1 cellular context compared by ENCODE assay signal in genomic region chr7:40586197-40586596, GRCh38.
TF ChIP-seq lines count a peak whose summit lies in the region.

No MANE protein-coding gene starts in this region.

TF ChIP-seq in HepG2, 621 proteins besides CTCF, POLR2A, EP300 and RAD21 (continued from another document):
- TF ChIP-seq ARID4A (CRISPR knock-in tag; IDR thresholded peaks at IDR 0.05; ENCODE audit: borderline replicate concordance) (no peak), RFX1 (IDR thresholded peaks at IDR 0.05) (no peak), SAFB2 (CRISPR knock-in tag; IDR thresholded peaks at IDR 0.05; ENCODE audit: borderline replicate concordance, low read depth) (no peak), ZNF674 (CRISPR knock-in tag; IDR thresholded peaks at IDR 0.05; ENCODE audit: low read depth) (no peak), MLLT10 (CRISPR knock-in tag; IDR thresholded peaks at IDR 0.05) (no peak), NFYC (CRISPR knock-in tag; IDR thresholded peaks at IDR 0.05) (no peak), FIP1L1 (IDR thresholded peaks at IDR 0.05; ENCODE audit: borderline replicate concordance, insufficient read depth, low read depth, low read length) (no peak), ZNF281 (CRISPR knock-in tag; IDR thresholded peaks at IDR 0.05; ENCODE audit: borderline replicate concordance) (no peak), ZNF12 (CRISPR knock-in tag; IDR thresholded peaks at IDR 0.05) (no peak)
